Comparison of ENCODE assay signal across 21 cellular contexts in the genomic region with DNA sequence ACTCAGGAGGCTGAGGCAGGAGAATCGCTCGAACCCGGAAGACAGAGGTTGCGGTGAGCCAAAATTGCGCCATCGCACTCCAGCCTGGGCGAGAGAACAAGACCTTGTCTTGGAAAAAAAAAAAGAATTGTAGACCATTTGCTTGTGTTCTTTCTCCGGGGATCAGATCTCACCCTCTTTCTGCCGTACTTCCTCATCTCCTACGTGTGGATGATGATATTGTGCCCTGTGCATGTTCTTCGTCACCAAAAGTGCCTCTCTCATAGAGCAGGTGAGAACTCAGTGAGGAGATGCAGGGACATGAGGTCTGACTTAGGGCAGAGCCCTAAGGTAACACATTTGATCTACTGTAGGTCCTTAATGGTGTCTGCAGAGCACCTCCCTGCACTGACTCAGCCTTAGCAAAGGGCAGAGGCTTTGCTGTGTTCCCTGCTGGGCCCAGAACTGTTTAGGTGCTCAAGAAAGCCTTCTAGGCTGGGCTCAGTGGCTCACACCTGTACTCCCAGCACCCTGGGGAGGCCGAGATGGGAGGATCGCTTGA. TPM values are rescaled to one million over a fixed set of nuclear protein-coding genes. Genes with fewer than 3 reads are reported as not detected.
"Had no signal": no experiment of that assay in that cellular context is flagged by ENCODE, and none has a peak within 500 bp of the region (broad histone marks: within the 10 kb centered on the region; RNA-seq: fewer than 3 reads in every experiment).

No MANE protein-coding gene starts in this region.

- H3K9me3 ChIP-seq: colonic mucosa, heart left ventricle, left lung had no signal

- H3K4me3 ChIP-seq: cardiac muscle cell, colonic mucosa, heart left ventricle, left lung had no signal

- H3K27ac ChIP-seq: cardiac muscle cell, colonic mucosa, heart left ventricle, left lung had no signal

- H3K36me3 ChIP-seq: colonic mucosa had no signal

- H3K27me3 ChIP-seq: cardiac muscle cell, colonic mucosa, heart left ventricle, left lung had no signal

- DNase-seq: activated CD4-positive, alpha-beta T cell treated with anti-CD3 and anti-CD28 coated beads, Interleukin-2, amount 10 ng/mL, durations not matched to agents 7 days and 5 days; activated CD8-positive, alpha-beta memory T cell treated with anti-CD3 and anti-CD28 coated beads for 24 hours; activated naive CD4-positive, alpha-beta T cell treated with anti-CD3 and anti-CD28 coated beads for 36 hours; colonic mucosa; effector CD8-positive, alpha-beta T cell; heart left ventricle; islet precursor cell; left lung; mesendoderm; nephron progenitor cell; right cardiac atrium; stimulated activated naive CD4-positive, alpha-beta T cell treated with Interleukin-2 at 50 U/mL for 16 hours; T-helper 9 cell; trophoblast cell had no signal

- H3K4me1 ChIP-seq: colonic mucosa had no signal

RNA-seq across cellular contexts. Expression of a gene that starts 1.3 kb away (rescaled TPM):
- total RNA-seq: activated CD4-positive, alpha-beta T cell treated with anti-CD3 and anti-CD28 coated beads, Interleukin-2, amount 10 ng/mL, durations not matched to agents 7 days and 5 days; activated naive CD4-positive, alpha-beta T cell treated with anti-CD3 and anti-CD28 coated beads for 36 hours; activated T-helper 17 cell treated with anti-CD3 and anti-CD28 coated beads, Interleukin-2, amount 50 U/mL, for 72 hours; astrocyte; cardiac muscle cell; fibroblast of lung; posterior vena cava; right cardiac atrium had no signal
- polyA plus RNA-seq: fibroblast of lung had no signal

RNA-seq across cellular contexts. Expression of a gene that starts 5.1 kb away (rescaled TPM):
- total RNA-seq: activated CD4-positive, alpha-beta T cell treated with anti-CD3 and anti-CD28 coated beads, Interleukin-2, amount 10 ng/mL, durations not matched to agents 7 days and 5 days; activated naive CD4-positive, alpha-beta T cell treated with anti-CD3 and anti-CD28 coated beads for 36 hours; activated T-helper 17 cell treated with anti-CD3 and anti-CD28 coated beads, Interleukin-2, amount 50 U/mL, for 72 hours; astrocyte; cardiac muscle cell; colonic mucosa; fibroblast of lung; frontal cortex; heart left ventricle; left lung; posterior vena cava; right cardiac atrium; WTC11 had no signal
- polyA plus RNA-seq: cardiac muscle cell, fibroblast of lung, heart left ventricle, right cardiac atrium had no signal

RNA-seq across cellular contexts. Expression of a gene that starts 32.7 kb away (rescaled TPM):
- total RNA-seq: activated CD4-positive, alpha-beta T cell treated with anti-CD3 and anti-CD28 coated beads, Interleukin-2, amount 10 ng/mL, durations not matched to agents 7 days and 5 days had no signal
